In genomic region chr13:114298866-114299265, GRCh38 we compare ENCODE assay signal across 27 cellular contexts.
"Had no signal": no experiment of that assay in that cellular context is flagged by ENCODE, and none has a peak within 500 bp of the region (broad histone marks: within the 10 kb centered on the region; RNA-seq: fewer than 3 reads in every experiment).

No MANE protein-coding gene starts in this region.

- H3K27ac Mint-ChIP-seq: activated CD4-positive, alpha-beta memory T cell treated with anti-CD3 and anti-CD28 coated beads for 36 hours; activated CD4-positive, alpha-beta T cell treated with anti-CD3 and anti-CD28 coated beads, Interleukin-2, amount 10 ng/mL, durations not matched to agents 24 days and 14 days; natural killer cell treated with Interleukin-12 subunit alpha and Interleukin-12 subunit beta and Interleukin-15 and Interleukin-18, amount 100 ng/mL, for 72 hours; progenitor cell of endocrine pancreas; T-cell; T-helper 2 cell treated with Interferon-gamma antibody and Interleukin-4, amounts not matched to agents 5 μg/mL and 100 μg/mL, for 36 hours had no signal

- ATAC-seq: mucosa of descending colon; natural killer cell treated with Interleukin-12 subunit alpha and Interleukin-12 subunit beta and Interleukin-15 and Interleukin-18, amount 100 ng/mL, for 72 hours; right lobe of liver; stimulated activated naive B cell treated with anti-CD40 and anti-IgM and Interleukin-4, amounts not matched to agents 10 μg/mL and 1 μg/mL and 100 μg/mL, for 72 hours; T-cell; upper lobe of right lung had no signal

- H3K27ac ChIP-seq: esophagus muscularis mucosa, left ventricle myocardium inferior, neutrophil, ovary, right lobe of liver, skin epidermis, stomach, thyroid gland, upper lobe of right lung had no signal

- H3K4me3 ChIP-seq: esophagus muscularis mucosa, left ventricle myocardium inferior, mucosa of descending colon, ovary, right lobe of liver, skin epidermis, stomach, thyroid gland, upper lobe of right lung had no signal

- H3K4me1 Mint-ChIP-seq: activated CD4-positive, alpha-beta T cell treated with anti-CD3 and anti-CD28 coated beads, Interleukin-2, amount 10 ng/mL, durations not matched to agents 24 days and 14 days had no signal

- H3K27me3 Mint-ChIP-seq: activated CD4-positive, alpha-beta memory T cell treated with anti-CD3 and anti-CD28 coated beads for 36 hours; activated CD4-positive, alpha-beta T cell treated with anti-CD3 and anti-CD28 coated beads, Interleukin-2, amount 10 ng/mL, durations not matched to agents 24 days and 14 days; natural killer cell treated with Interleukin-12 subunit alpha and Interleukin-12 subunit beta and Interleukin-15 and Interleukin-18, amount 100 ng/mL, for 72 hours; progenitor cell of endocrine pancreas; stimulated activated naive B cell treated with anti-CD40 and anti-IgM and Interleukin-4, amounts not matched to agents 10 μg/mL and 1 μg/mL and 100 μg/mL, for 72 hours; T-cell had no signal

- H3K9me3 Mint-ChIP-seq: activated CD4-positive, alpha-beta memory T cell treated with anti-CD3 and anti-CD28 coated beads for 36 hours; activated CD4-positive, alpha-beta T cell treated with anti-CD3 and anti-CD28 coated beads, Interleukin-2, amount 10 ng/mL, durations not matched to agents 24 days and 14 days; natural killer cell treated with Interleukin-12 subunit alpha and Interleukin-12 subunit beta and Interleukin-15 and Interleukin-18, amount 100 ng/mL, for 72 hours; stimulated activated naive B cell treated with anti-CD40 and anti-IgM and Interleukin-4, amounts not matched to agents 10 μg/mL and 1 μg/mL and 100 μg/mL, for 72 hours; T-cell; T-helper 2 cell treated with Interferon-gamma antibody and Interleukin-4, amounts not matched to agents 5 μg/mL and 100 μg/mL, for 36 hours had no signal

- H3K27me3 ChIP-seq: esophagus muscularis mucosa, neutrophil, ovary, right lobe of liver, stomach, thyroid gland, upper lobe of right lung had no signal

- H3K4me3 Mint-ChIP-seq: activated CD4-positive, alpha-beta memory T cell treated with anti-CD3 and anti-CD28 coated beads for 36 hours; activated CD4-positive, alpha-beta T cell treated with anti-CD3 and anti-CD28 coated beads, Interleukin-2, amount 10 ng/mL, durations not matched to agents 24 days and 14 days; natural killer cell treated with Interleukin-12 subunit alpha and Interleukin-12 subunit beta and Interleukin-15 and Interleukin-18, amount 100 ng/mL, for 72 hours; stimulated activated naive B cell treated with anti-CD40 and anti-IgM and Interleukin-4, amounts not matched to agents 10 μg/mL and 1 μg/mL and 100 μg/mL, for 72 hours; T-cell; T-helper 2 cell treated with Interferon-gamma antibody and Interleukin-4, amounts not matched to agents 5 μg/mL and 100 μg/mL, for 36 hours had no signal

- H3K9me3 ChIP-seq: esophagus muscularis mucosa, left ventricle myocardium inferior, mucosa of descending colon, neutrophil, ovary, right lobe of liver, stomach, thyroid gland, upper lobe of right lung had no signal

- H3K36me3 ChIP-seq: ovary had no signal

- H3K4me1 ChIP-seq: left ventricle myocardium inferior, thyroid gland, upper lobe of right lung had no signal

- DNase-seq: activated CD4-positive, alpha-beta memory T cell treated with anti-CD3 and anti-CD28 coated beads for 36 hours; activated CD4-positive, alpha-beta T cell treated with anti-CD3 and anti-CD28 coated beads, Interleukin-2, amount 10 ng/mL, durations not matched to agents 24 days and 14 days; activated CD4-positive, CD25-positive, alpha-beta regulatory T cell treated with anti-CD3 and anti-CD28 coated beads, Interleukin-2, amount 50 U/mL, for 72 hours; activated gamma-delta T cell treated with Interleukin-2 at 50 U/mL for 16 hours; activated naive CD4-positive, alpha-beta T cell treated with anti-CD3 and anti-CD28 coated beads, Interleukin-2, amount 50 U/mL, for 16 hours; activated T-cell treated with anti-CD3 and anti-CD28 coated beads for 4 hours; amniotic stem cell; dermis blood vessel endothelial cell; effector CD4-positive, alpha-beta T cell; left ventricle myocardium inferior; mucosa of descending colon; ovary; right lobe of liver; stimulated activated CD4-positive, alpha-beta T cell treated with anti-CD3 and anti-CD28 coated beads, Interleukin-4, amount 100 ng/mL, for 4 hours; stimulated activated CD8-positive, alpha-beta memory T cell treated with anti-CD3 and anti-CD28 coated beads, Interleukin-4, amount 100 ng/mL, for 48 hours; stimulated activated naive B cell treated with anti-CD40 and anti-IgM and Interleukin-4, amounts not matched to agents 10 μg/mL and 1 μg/mL and 100 μg/mL, for 72 hours; stomach; T-cell; thyroid gland; upper lobe of right lung; WERI-Rb-1 had no signal
